20 cellular contexts compared by ENCODE assay signal in the genomic region with DNA sequence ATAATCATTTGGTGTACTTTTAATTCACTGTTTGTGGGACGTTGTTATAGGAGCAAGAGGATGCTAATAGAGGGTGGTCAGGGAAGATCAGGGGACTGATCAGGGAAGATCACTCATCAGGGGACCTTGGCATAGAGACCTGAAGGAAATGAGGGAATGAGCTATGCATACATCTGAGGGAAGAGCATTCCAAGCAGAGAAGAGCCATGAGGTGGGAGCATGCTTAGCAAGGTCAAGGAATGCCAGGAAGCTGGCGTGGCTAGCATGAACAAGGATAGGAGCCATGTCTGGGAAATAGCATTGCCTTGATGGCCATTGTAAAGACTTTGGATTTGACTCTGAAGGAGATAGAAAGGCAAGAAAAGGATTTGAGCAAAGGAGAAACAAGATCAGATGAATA.
"Had no signal": no experiment of that assay in that cellular context is flagged by ENCODE, and none has a peak within 500 bp of the region (broad histone marks: within the 10 kb centered on the region; RNA-seq: fewer than 3 reads in every experiment).

No MANE protein-coding gene starts in this region.

- ATAC-seq: K562, SK-N-SH treated with all-trans-retinoic acid at 6 μM for 48 hours had no signal

- H3K27me3 Mint-ChIP-seq: IgD-negative memory B cell had no signal

- H3K36me3 Mint-ChIP-seq: IgD-negative memory B cell had no signal

- DNase-seq: MV-4-11, NCI-H1048, NCI-H1105, NCI-H1417, NCI-H1436 treated with DMSO at 0.1 percent for 48 hours, NCI-H1694, NCI-H187 treated with DMSO at 0.1 percent for 48 hours, NCI-H2029 treated with DMSO at 0.1 percent for 48 hours, NCI-H226, NCI-H446, NCI-H510A, NCI-H524 treated with DMSO at 0.1 percent for 48 hours, NCI-H69, NCI-H774, SHP77 had no signal

- H3K27ac ChIP-seq: HL-60, RWPE1 had no signal

- H3K9me3 Mint-ChIP-seq: IgD-negative memory B cell had no signal

- H3K4me3 ChIP-seq: K562 had no signal
